In the genomic region with DNA sequence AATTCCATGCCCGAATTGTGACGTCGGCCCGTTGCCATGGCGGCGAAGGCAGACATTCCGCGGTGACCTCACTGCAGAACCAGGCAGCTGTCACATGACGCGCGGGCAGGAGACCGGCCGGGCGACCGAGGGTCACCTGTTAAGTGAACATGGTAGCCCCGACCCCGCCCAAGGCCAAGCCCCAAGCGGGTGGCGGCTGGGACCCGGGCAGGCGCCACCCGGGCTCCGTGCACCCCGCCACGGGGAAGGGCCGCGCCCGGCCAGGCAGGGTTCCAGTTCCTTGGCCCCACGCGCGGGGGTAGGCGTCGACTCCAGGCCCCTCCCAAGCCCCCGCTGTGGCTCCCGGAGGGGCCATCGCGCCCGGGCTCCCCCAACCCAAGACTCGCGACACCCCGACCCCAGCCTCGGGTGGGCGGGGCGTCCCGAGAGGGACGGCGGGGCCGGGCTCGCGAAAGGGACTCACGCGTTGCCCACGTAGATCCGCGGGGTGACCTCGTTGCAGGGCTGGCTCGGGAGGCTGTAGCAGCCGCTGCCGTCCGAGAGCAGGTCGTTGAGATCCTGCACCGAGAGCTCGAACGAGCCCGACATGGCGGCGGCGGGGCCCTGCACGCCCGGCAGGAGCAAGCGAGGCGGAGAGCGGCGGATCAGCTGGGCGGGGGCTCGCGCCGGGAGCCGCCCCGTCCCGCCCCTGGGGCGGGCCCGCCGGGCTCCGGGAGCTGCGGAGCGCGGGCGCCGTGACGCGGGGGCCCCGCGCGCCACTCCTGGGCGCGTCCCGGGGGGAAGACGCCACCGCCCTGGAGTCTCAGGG, we compare ENCODE assay signal across 1 cellular context.
TF ChIP-seq lines count a peak whose summit lies in the region.

DUSP3 (minus strand) TSS at position 641 of the 808 bp plus-strand sequence; CDS start at position 588, 53 bp downstream.

TF ChIP-seq in HepG2, 621 proteins besides CTCF, POLR2A, EP300 and RAD21 (continued from another document and continues in another):
- no peak for TF ChIP-seq PRDM4 (CRISPR knock-in tag; IDR thresholded peaks at IDR 0.05; ENCODE audit: borderline replicate concordance)
- peak; percentile 93 for TF ChIP-seq JUN (CRISPR knock-in tag; IDR thresholded peaks at IDR 0.05)
- TF ChIP-seq AHR (CRISPR knock-in tag; IDR thresholded peaks at IDR 0.05): no peak; the same call in 1 of the 2 replicates
- TF ChIP-seq, protein P1, sequence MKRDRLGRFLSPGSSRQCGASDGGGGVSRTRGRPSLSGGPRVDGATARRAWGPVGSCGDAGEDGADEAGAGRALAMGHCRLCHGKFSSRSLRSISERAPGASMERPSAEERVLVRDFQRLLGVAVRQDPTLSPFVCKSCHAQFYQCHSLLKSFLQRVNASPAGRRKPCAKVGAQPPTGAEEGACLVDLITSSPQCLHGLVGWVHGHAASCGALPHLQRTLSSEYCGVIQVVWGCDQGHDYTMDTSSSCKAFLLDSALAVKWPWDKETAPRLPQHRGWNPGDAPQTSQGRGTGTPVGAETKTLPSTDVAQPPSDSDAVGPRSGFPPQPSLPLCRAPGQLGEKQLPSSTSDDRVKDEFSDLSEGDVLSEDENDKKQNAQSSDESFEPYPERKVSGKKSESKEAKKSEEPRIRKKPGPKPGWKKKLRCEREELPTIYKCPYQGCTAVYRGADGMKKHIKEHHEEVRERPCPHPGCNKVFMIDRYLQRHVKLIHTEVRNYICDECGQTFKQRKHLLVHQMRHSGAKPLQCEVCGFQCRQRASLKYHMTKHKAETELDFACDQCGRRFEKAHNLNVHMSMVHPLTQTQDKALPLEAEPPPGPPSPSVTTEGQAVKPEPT (CRISPR knock-in tag; IDR thresholded peaks at IDR 0.05; ENCODE audit: low read depth): 0 out of 2 replicates have a peak, but pooled peaks have one; percentile 66
- TF ChIP-seq ZNF44 (CRISPR knock-in tag; IDR thresholded peaks at IDR 0.05): 0 out of 2 replicates have a peak, but pooled peaks have one; percentile 6
- TF ChIP-seq PAWR (CRISPR knock-in tag; IDR thresholded peaks at IDR 0.05; ENCODE audit: borderline replicate concordance): 0 out of 2 replicates have a peak, but pooled peaks have one; percentile 52
- peak; percentile 57; the same call in 1 of the 2 replicates for TF ChIP-seq NFKB2 (CRISPR knock-in tag; IDR thresholded peaks at IDR 0.05; ENCODE audit: borderline replicate concordance)
- TF ChIP-seq, protein P2, sequence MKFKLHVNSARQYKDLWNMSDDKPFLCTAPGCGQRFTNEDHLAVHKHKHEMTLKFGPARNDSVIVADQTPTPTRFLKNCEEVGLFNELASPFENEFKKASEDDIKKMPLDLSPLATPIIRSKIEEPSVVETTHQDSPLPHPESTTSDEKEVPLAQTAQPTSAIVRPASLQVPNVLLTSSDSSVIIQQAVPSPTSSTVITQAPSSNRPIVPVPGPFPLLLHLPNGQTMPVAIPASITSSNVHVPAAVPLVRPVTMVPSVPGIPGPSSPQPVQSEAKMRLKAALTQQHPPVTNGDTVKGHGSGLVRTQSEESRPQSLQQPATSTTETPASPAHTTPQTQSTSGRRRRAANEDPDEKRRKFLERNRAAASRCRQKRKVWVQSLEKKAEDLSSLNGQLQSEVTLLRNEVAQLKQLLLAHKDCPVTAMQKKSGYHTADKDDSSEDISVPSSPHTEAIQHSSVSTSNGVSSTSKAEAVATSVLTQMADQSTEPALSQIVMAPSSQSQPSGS (CRISPR knock-in tag; IDR thresholded peaks at IDR 0.05): peak; percentile 95
- TF ChIP-seq E2F2 (CRISPR knock-in tag; IDR thresholded peaks at IDR 0.05; ENCODE audit: borderline replicate concordance): peak; percentile 79
- peak; percentile 6; the same call in 1 of the 2 replicates for TF ChIP-seq NCOA2 (CRISPR knock-in tag; IDR thresholded peaks at IDR 0.05)
- TF ChIP-seq ATF4 (CRISPR knock-in tag; IDR thresholded peaks at IDR 0.05): no peak
- peak; percentile 89 for TF ChIP-seq ATF7 (IDR thresholded peaks at IDR 0.05)
- peak; percentile 98 for TF ChIP-seq ATF7 (CRISPR knock-in tag; IDR thresholded peaks at IDR 0.05)
- peak; percentile 79 for TF ChIP-seq KDM5B (CRISPR knock-in tag; IDR thresholded peaks at IDR 0.05; ENCODE audit: borderline replicate concordance)
- peak; percentile 70; the same call in 1 of the 2 replicates for TF ChIP-seq ZNF335 (CRISPR knock-in tag; IDR thresholded peaks at IDR 0.05)
- TF ChIP-seq PAF1 (CRISPR knock-in tag; IDR thresholded peaks at IDR 0.05): no peak
- TF ChIP-seq KDM4B (CRISPR knock-in tag; IDR thresholded peaks at IDR 0.05): peak; percentile 44; the same call in 1 of the 2 replicates
- no peak for TF ChIP-seq NFIC (IDR thresholded peaks at IDR 0.05; ENCODE audit: low read length)
- TF ChIP-seq ZNF564 (CRISPR knock-in tag; IDR thresholded peaks at IDR 0.05): no peak; the same call in 1 of the 2 replicates
- TF ChIP-seq, protein P3, sequence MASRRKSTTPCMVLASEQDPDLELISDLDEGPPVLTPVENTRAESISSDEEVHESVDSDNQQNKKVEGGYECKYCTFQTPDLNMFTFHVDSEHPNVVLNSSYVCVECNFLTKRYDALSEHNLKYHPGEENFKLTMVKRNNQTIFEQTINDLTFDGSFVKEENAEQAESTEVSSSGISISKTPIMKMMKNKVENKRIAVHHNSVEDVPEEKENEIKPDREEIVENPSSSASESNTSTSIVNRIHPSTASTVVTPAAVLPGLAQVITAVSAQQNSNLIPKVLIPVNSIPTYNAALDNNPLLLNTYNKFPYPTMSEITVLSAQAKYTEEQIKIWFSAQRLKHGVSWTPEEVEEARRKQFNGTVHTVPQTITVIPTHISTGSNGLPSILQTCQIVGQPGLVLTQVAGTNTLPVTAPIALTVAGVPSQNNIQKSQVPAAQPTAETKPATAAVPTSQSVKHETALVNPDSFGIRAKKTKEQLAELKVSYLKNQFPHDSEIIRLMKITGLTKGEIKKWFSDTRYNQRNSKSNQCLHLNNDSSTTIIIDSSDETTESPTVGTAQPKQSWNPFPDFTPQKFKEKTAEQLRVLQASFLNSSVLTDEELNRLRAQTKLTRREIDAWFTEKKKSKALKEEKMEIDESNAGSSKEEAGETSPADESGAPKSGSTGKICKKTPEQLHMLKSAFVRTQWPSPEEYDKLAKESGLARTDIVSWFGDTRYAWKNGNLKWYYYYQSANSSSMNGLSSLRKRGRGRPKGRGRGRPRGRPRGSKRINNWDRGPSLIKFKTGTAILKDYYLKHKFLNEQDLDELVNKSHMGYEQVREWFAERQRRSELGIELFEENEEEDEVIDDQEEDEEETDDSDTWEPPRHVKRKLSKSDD (CRISPR knock-in tag; IDR thresholded peaks at IDR 0.05; ENCODE audit: low read depth): peak; percentile 97
- 0 out of 2 replicates have a peak, but pooled peaks have one; percentile 45 for TF ChIP-seq ZBTB8A (CRISPR knock-in tag; IDR thresholded peaks at IDR 0.05; ENCODE audit: borderline replicate concordance, low read depth)
- TF ChIP-seq HNF4G (IDR thresholded peaks at IDR 0.05; ENCODE audit: borderline replicate concordance, low read depth, low read length): peak; percentile 26; the same call in 1 of the 2 replicates
- TF ChIP-seq HNF4G (CRISPR knock-in tag; IDR thresholded peaks at IDR 0.05; ENCODE audit: borderline replicate concordance, low read depth): peak; percentile 68; the same call in 1 of the 2 replicates
- TF ChIP-seq, protein P4, sequence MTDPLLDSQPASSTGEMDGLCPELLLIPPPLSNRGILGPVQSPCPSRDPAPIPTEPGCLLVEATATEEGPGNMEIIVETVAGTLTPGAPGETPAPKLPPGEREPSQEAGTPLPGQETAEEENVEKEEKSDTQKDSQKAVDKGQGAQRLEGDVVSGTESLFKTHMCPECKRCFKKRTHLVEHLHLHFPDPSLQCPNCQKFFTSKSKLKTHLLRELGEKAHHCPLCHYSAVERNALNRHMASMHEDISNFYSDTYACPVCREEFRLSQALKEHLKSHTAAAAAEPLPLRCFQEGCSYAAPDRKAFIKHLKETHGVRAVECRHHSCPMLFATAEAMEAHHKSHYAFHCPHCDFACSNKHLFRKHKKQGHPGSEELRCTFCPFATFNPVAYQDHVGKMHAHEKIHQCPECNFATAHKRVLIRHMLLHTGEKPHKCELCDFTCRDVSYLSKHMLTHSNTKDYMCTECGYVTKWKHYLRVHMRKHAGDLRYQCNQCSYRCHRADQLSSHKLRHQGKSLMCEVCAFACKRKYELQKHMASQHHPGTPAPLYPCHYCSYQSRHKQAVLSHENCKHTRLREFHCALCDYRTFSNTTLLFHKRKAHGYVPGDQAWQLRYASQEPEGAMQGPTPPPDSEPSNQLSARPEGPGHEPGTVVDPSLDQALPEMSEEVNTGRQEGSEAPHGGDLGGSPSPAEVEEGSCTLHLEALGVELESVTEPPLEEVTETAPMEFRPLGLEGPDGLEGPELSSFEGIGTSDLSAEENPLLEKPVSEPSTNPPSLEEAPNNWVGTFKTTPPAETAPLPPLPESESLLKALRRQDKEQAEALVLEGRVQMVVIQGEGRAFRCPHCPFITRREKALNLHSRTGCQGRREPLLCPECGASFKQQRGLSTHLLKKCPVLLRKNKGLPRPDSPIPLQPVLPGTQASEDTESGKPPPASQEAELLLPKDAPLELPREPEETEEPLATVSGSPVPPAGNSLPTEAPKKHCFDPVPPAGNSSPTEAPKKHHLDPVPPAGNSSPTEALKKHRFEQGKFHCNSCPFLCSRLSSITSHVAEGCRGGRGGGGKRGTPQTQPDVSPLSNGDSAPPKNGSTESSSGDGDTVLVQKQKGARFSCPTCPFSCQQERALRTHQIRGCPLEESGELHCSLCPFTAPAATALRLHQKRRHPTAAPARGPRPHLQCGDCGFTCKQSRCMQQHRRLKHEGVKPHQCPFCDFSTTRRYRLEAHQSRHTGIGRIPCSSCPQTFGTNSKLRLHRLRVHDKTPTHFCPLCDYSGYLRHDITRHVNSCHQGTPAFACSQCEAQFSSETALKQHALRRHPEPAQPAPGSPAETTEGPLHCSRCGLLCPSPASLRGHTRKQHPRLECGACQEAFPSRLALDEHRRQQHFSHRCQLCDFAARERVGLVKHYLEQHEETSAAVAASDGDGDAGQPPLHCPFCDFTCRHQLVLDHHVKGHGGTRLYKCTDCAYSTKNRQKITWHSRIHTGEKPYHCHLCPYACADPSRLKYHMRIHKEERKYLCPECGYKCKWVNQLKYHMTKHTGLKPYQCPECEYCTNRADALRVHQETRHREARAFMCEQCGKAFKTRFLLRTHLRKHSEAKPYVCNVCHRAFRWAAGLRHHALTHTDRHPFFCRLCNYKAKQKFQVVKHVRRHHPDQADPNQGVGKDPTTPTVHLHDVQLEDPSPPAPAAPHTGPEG (CRISPR knock-in tag; IDR thresholded peaks at IDR 0.05): 0 out of 2 replicates have a peak, but pooled peaks have one; percentile 54
- peak; percentile 94 for TF ChIP-seq ZNF501 (CRISPR knock-in tag; IDR thresholded peaks at IDR 0.05)
- peak; percentile 76 for TF ChIP-seq HDAC1 (CRISPR knock-in tag; IDR thresholded peaks at IDR 0.05)
- peak; percentile 52; the same call in 1 of the 2 replicates for TF ChIP-seq NCOR1 (IDR thresholded peaks at IDR 0.05; ENCODE audit: borderline replicate concordance, low read length)
- peak; percentile 14 for TF ChIP-seq ZNF746 (CRISPR knock-in tag; IDR thresholded peaks at IDR 0.05)
- TF ChIP-seq POLR2AphosphoS5 (IDR thresholded peaks at IDR 0.05; ENCODE audit: low read depth, low read length): peak; percentile 77
- no peak for TF ChIP-seq TCF7 (IDR thresholded peaks at IDR 0.05; ENCODE audit: low read depth)
- TF ChIP-seq JUND (CRISPR knock-in tag; IDR thresholded peaks at IDR 0.05): peak; percentile 86
- peak; percentile 0 for TF ChIP-seq PRPF4 (IDR thresholded peaks at IDR 0.05; ENCODE audit: low read depth, low read length, poor library complexity, severe bottlenecking)
- TF ChIP-seq ZNF326 (CRISPR knock-in tag; IDR thresholded peaks at IDR 0.05; ENCODE audit: borderline replicate concordance): 0 out of 2 replicates have a peak, but pooled peaks have one; percentile 30
- peak; percentile 91 for TF ChIP-seq ZNF709 (CRISPR knock-in tag; IDR thresholded peaks at IDR 0.05)
- TF ChIP-seq ZBTB20 (CRISPR knock-in tag; IDR thresholded peaks at IDR 0.05; ENCODE audit: borderline replicate concordance, low read depth): no peak; the same call in 1 of the 2 replicates
- TF ChIP-seq KLF11 (CRISPR knock-in tag; IDR thresholded peaks at IDR 0.05): no peak
